In the genomic region with DNA sequence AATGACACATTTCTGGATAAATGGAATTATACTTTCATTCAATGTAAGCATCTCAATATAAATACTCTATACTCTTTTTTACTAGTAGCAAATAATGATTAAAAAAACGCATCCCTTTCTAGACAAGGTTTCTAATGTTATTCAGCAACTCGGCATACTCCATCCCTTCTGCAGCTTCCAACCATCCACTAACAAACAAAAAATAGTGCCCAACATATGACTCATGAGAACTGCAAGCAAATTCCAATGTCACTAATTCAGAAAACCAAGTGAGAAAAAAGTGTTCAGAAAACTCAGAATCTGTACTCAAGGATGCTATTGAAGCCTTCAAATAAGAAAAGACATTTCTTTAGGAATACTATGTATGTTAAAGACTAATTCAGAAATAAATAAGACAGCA, we compare ENCODE assay signal across 27 cellular contexts.
"Had no signal": no experiment of that assay in that cellular context is flagged by ENCODE, and none has a peak within 500 bp of the region (broad histone marks: within the 10 kb centered on the region; RNA-seq: fewer than 3 reads in every experiment).

No MANE protein-coding gene starts in this region.

- H3K27me3 Mint-ChIP-seq: activated CD4-positive, alpha-beta memory T cell treated with anti-CD3 and anti-CD28 coated beads, Interleukin-2, amount 10 ng/mL, durations not matched to agents 7 days and 5 days; activated CD4-positive, alpha-beta T cell treated with anti-CD3 and anti-CD28 coated beads, Interleukin-2, amount 10 ng/mL, durations not matched to agents 7 days and 5 days; activated T-helper 17 cell treated with anti-CD3 and anti-CD28 coated beads, Interleukin-2, amount 50 U/mL, for 72 hours; dendritic cell treated with granulocyte-macrophage colony-stimulating factor and Interleukin-4, amounts not matched to agents 40 ng/mL and 50 ng/mL, for 4 days; natural killer cell treated with Interleukin-12 subunit alpha and Interleukin-12 subunit beta and Interleukin-15 and Interleukin-18, amount 100 ng/mL, for 72 hours; stimulated activated memory B cell treated with anti-CD40 and anti-IgM and Interleukin-4, amounts not matched to agents 10 μg/mL and 1 μg/mL and 100 μg/mL, for 72 hours; stimulated activated naive CD8-positive, alpha-beta T cell treated with anti-CD3 and anti-CD28 coated beads, Interleukin-15, amount 100 ng/mL, for 72 hours; T-helper 17 cell; type B pancreatic cell had no signal

- H3K4me3 Mint-ChIP-seq: activated CD4-positive, alpha-beta memory T cell treated with anti-CD3 and anti-CD28 coated beads, Interleukin-2, amount 10 ng/mL, durations not matched to agents 7 days and 5 days; activated CD4-positive, alpha-beta T cell treated with anti-CD3 and anti-CD28 coated beads, Interleukin-2, amount 10 ng/mL, durations not matched to agents 7 days and 5 days; activated T-cell treated with anti-CD3 and anti-CD28 coated beads, Interleukin-2, amount 50 U/mL, for 4 hours; activated T-helper 17 cell treated with anti-CD3 and anti-CD28 coated beads, Interleukin-2, amount 50 U/mL, for 72 hours; dendritic cell treated with granulocyte-macrophage colony-stimulating factor and Interleukin-4, amounts not matched to agents 40 ng/mL and 50 ng/mL, for 4 days; endodermal cell; natural killer cell treated with Interleukin-12 subunit alpha and Interleukin-12 subunit beta and Interleukin-15 and Interleukin-18, amount 100 ng/mL, for 72 hours; stimulated activated memory B cell treated with anti-CD40 and anti-IgM and Interleukin-4, amounts not matched to agents 10 μg/mL and 1 μg/mL and 100 μg/mL, for 72 hours; stimulated activated naive CD8-positive, alpha-beta T cell treated with anti-CD3 and anti-CD28 coated beads, Interleukin-15, amount 100 ng/mL, for 72 hours; T-helper 17 cell; type B pancreatic cell; WTC11 had no signal

- H3K4me1 Mint-ChIP-seq: activated CD4-positive, alpha-beta memory T cell treated with anti-CD3 and anti-CD28 coated beads, Interleukin-2, amount 10 ng/mL, durations not matched to agents 7 days and 5 days; activated CD4-positive, alpha-beta T cell treated with anti-CD3 and anti-CD28 coated beads, Interleukin-2, amount 10 ng/mL, durations not matched to agents 7 days and 5 days; activated T-helper 17 cell treated with anti-CD3 and anti-CD28 coated beads, Interleukin-2, amount 50 U/mL, for 72 hours; endodermal cell; stimulated activated memory B cell treated with anti-CD40 and anti-IgM and Interleukin-4, amounts not matched to agents 10 μg/mL and 1 μg/mL and 100 μg/mL, for 72 hours; stimulated activated naive CD8-positive, alpha-beta T cell treated with anti-CD3 and anti-CD28 coated beads, Interleukin-15, amount 100 ng/mL, for 72 hours; WTC11 had no signal

- DNase-seq: activated CD4-positive, alpha-beta memory T cell treated with anti-CD3 and anti-CD28 coated beads, Interleukin-2, amount 10 ng/mL, durations not matched to agents 7 days and 5 days; activated CD4-positive, alpha-beta T cell treated with anti-CD3 and anti-CD28 coated beads for 1 hour; activated CD4-positive, alpha-beta T cell treated with anti-CD3 and anti-CD28 coated beads, Interleukin-2, amount 10 ng/mL, durations not matched to agents 7 days and 5 days; activated gamma-delta T cell treated with Interleukin-2 at 50 U/mL for 16 hours; activated T-cell treated with anti-CD3 and anti-CD28 coated beads, Interleukin-2, amount 50 U/mL, for 4 hours; anterior cingulate cortex; brain microvascular endothelial cell; foreskin keratinocyte; heart right ventricle; kidney glomerular epithelial cell; mesenchymal stem cell; right lobe of liver; stimulated activated CD4-positive, alpha-beta T cell treated with anti-CD3 and anti-CD28 coated beads, Interleukin-12 subunit alpha, Interleukin-12 subunit beta, amount 100 ng/mL, for 4 hours; stimulated activated CD4-positive, alpha-beta T cell treated with anti-CD3 and anti-CD28 coated beads, Interleukin-4, amount 100 ng/mL, for 1 hour; stimulated activated naive CD8-positive, alpha-beta T cell treated with anti-CD3 and anti-CD28 coated beads, Interleukin-15, amount 100 ng/mL, for 72 hours; substantia nigra; T-helper 17 cell; T1000; uterus had no signal

- H3K27ac Mint-ChIP-seq: activated CD4-positive, alpha-beta memory T cell treated with anti-CD3 and anti-CD28 coated beads, Interleukin-2, amount 10 ng/mL, durations not matched to agents 7 days and 5 days; activated CD4-positive, alpha-beta T cell treated with anti-CD3 and anti-CD28 coated beads, Interleukin-2, amount 10 ng/mL, durations not matched to agents 7 days and 5 days; activated naive CD4-positive, alpha-beta T cell treated with anti-CD3 and anti-CD28 coated beads, Interleukin-2, amount 50 U/mL, for 72 hours; activated T-helper 17 cell treated with anti-CD3 and anti-CD28 coated beads, Interleukin-2, amount 50 U/mL, for 72 hours; dendritic cell treated with granulocyte-macrophage colony-stimulating factor and Interleukin-4, amounts not matched to agents 40 ng/mL and 50 ng/mL, for 4 days; endodermal cell; natural killer cell treated with Interleukin-12 subunit alpha and Interleukin-12 subunit beta and Interleukin-15 and Interleukin-18, amount 100 ng/mL, for 72 hours; stimulated activated memory B cell treated with anti-CD40 and anti-IgM and Interleukin-4, amounts not matched to agents 10 μg/mL and 1 μg/mL and 100 μg/mL, for 72 hours; stimulated activated naive CD8-positive, alpha-beta T cell treated with anti-CD3 and anti-CD28 coated beads, Interleukin-15, amount 100 ng/mL, for 72 hours; T-helper 17 cell; type B pancreatic cell; WTC11 had no signal

- H3K9me3 Mint-ChIP-seq: WTC11 had no signal
